ENCODE assay signal across 11 cellular contexts in genomic region chr19:51002542-51003311, GRCh38. TPM values are rescaled to one million over a fixed set of nuclear protein-coding genes. Genes with fewer than 3 reads are reported as not detected.
DNase-seq lines count a peak whose midpoint lies in the region; ATAC-seq lines count a peak whose summit lies in the region.
"Had no signal": no experiment of that assay in that cellular context is flagged by ENCODE, and none has a peak within 500 bp of the region (broad histone marks: within the 10 kb centered on the region; RNA-seq: fewer than 3 reads in every experiment).

No MANE protein-coding gene starts in this region.

- H3K27ac ChIP-seq in epithelial cell of prostate, result peak overlapping the region; percentile 64

- CTCF ChIA-PET in activated CD8-positive, alpha-beta memory T cell treated with anti-CD3 and anti-CD28 coated beads, Interleukin-2, amount 10 ng/mL, durations not matched to agents 7 days and 5 days (lab: Charles Lee), result no interaction called here

- no peaks in the 10 kb centered on the region for H3K36me3 Mint-ChIP-seq in activated CD8-positive, alpha-beta memory T cell treated with anti-CD3 and anti-CD28 coated beads, Interleukin-2, amount 10 ng/mL, durations not matched to agents 7 days and 5 days
- H3K36me3 Mint-ChIP-seq in effector memory CD8-positive, alpha-beta T cell (ENCODE audit: insufficient read depth), result no peaks in the 10 kb centered on the region
- H3K36me3 Mint-ChIP-seq: CD4-positive, CD25-positive, alpha-beta regulatory T cell had no signal

- H3K4me3 Mint-ChIP-seq in activated CD8-positive, alpha-beta memory T cell treated with anti-CD3 and anti-CD28 coated beads, Interleukin-2, amount 10 ng/mL, durations not matched to agents 7 days and 5 days, result no peak overlapping the region
- no peak overlapping the region for H3K4me3 Mint-ChIP-seq in effector memory CD8-positive, alpha-beta T cell
- H3K4me3 Mint-ChIP-seq: CD4-positive, CD25-positive, alpha-beta regulatory T cell had no signal

- H3K27me3 Mint-ChIP-seq in activated CD8-positive, alpha-beta memory T cell treated with anti-CD3 and anti-CD28 coated beads, Interleukin-2, amount 10 ng/mL, durations not matched to agents 7 days and 5 days, result peaks cover 23% of the 10 kb centered on the region
- H3K27me3 Mint-ChIP-seq in effector memory CD8-positive, alpha-beta T cell, result peaks cover 69 to 86% of the 10 kb centered on the region in 2 donors

- DNase-seq in activated CD8-positive, alpha-beta memory T cell treated with anti-CD3 and anti-CD28 coated beads, Interleukin-2, amount 10 ng/mL, durations not matched to agents 7 days and 5 days, result peak; percentile 58
- DNase-seq in activated CD8-positive, alpha-beta memory T cell treated with anti-CD3 and anti-CD28 coated beads, Interleukin-2, amount 50 U/mL, for 4 hours, result no peak
- DNase-seq in NCI-H226 (peak; percentile 88), epithelial cell of prostate (ENCODE audit: low read depth, low spot score) (no peak), HCEC 1CT (no peak), NCI-H524 (lab: John Stamatoyannopoulos, UW) (no peak)
- peak; percentile 25 to 26 for DNase-seq in stimulated activated CD8-positive, alpha-beta memory T cell treated with anti-CD3 and anti-CD28 coated beads, Interleukin-15, amount 100 ng/mL, for 48 hours (ENCODE audit: low read depth in 2 of 2)
- no peak for DNase-seq in effector memory CD8-positive, alpha-beta T cell

- no peaks in the 10 kb centered on the region for H3K4me1 Mint-ChIP-seq in activated CD8-positive, alpha-beta memory T cell treated with anti-CD3 and anti-CD28 coated beads, Interleukin-2, amount 10 ng/mL, durations not matched to agents 7 days and 5 days
- H3K4me1 Mint-ChIP-seq in effector memory CD8-positive, alpha-beta T cell (ENCODE audit: low read depth in 2 of 2), result peaks cover 0 to 5% of the 10 kb centered on the region in 2 donors
- H3K4me1 Mint-ChIP-seq: CD4-positive, CD25-positive, alpha-beta regulatory T cell had no signal

- H3K27ac Mint-ChIP-seq in activated CD8-positive, alpha-beta memory T cell treated with anti-CD3 and anti-CD28 coated beads, Interleukin-2, amount 10 ng/mL, durations not matched to agents 7 days and 5 days, result no peak overlapping the region
- H3K27ac Mint-ChIP-seq in effector memory CD8-positive, alpha-beta T cell, result no peak overlapping the region
- H3K27ac Mint-ChIP-seq: CD4-positive, CD25-positive, alpha-beta regulatory T cell had no signal

- ATAC-seq in activated CD8-positive, alpha-beta memory T cell treated with anti-CD3 and anti-CD28 coated beads, Interleukin-2, amount 10 ng/mL, durations not matched to agents 7 days and 5 days, result peak; percentile 55
- ATAC-seq in effector memory CD8-positive, alpha-beta T cell (replicated peaks), result no peak

- H3K9me3 Mint-ChIP-seq in activated CD8-positive, alpha-beta memory T cell treated with anti-CD3 and anti-CD28 coated beads, Interleukin-2, amount 10 ng/mL, durations not matched to agents 7 days and 5 days (ENCODE audit: low read depth), result no peaks in the 10 kb centered on the region
- no peaks in the 10 kb centered on the region for H3K9me3 Mint-ChIP-seq in effector memory CD8-positive, alpha-beta T cell
- H3K9me3 Mint-ChIP-seq: CD4-positive, CD25-positive, alpha-beta regulatory T cell had no signal

RNA-seq across cellular contexts. Expression of gene KLK8, which starts 1.3 kb away (rescaled TPM):
- total RNA-seq in activated CD8-positive, alpha-beta memory T cell treated with anti-CD3 and anti-CD28 coated beads, Interleukin-2, amount 10 ng/mL, durations not matched to agents 7 days and 5 days, result not detected
- total RNA-seq: activated CD8-positive, alpha-beta memory T cell treated with anti-CD3 and anti-CD28 coated beads for 36 hours; CD4-positive, CD25-positive, alpha-beta regulatory T cell had no signal

RNA-seq across cellular contexts. Expression of gene KLK10, which starts 16.8 kb away (rescaled TPM):
- not detected for total RNA-seq in activated CD8-positive, alpha-beta memory T cell treated with anti-CD3 and anti-CD28 coated beads, Interleukin-2, amount 10 ng/mL, durations not matched to agents 7 days and 5 days
- total RNA-seq: activated CD8-positive, alpha-beta memory T cell treated with anti-CD3 and anti-CD28 coated beads for 36 hours; CD4-positive, CD25-positive, alpha-beta regulatory T cell had no signal

RNA-seq across cellular contexts. Expression of gene KLK7, which starts 19.0 kb away (rescaled TPM):
- total RNA-seq in activated CD8-positive, alpha-beta memory T cell treated with anti-CD3 and anti-CD28 coated beads, Interleukin-2, amount 10 ng/mL, durations not matched to agents 7 days and 5 days, result not detected
- total RNA-seq: activated CD8-positive, alpha-beta memory T cell treated with anti-CD3 and anti-CD28 coated beads for 36 hours; CD4-positive, CD25-positive, alpha-beta regulatory T cell had no signal

RNA-seq across cellular contexts. Expression of gene KLK11, which starts 23.7 kb away (rescaled TPM):
- total RNA-seq in activated CD8-positive, alpha-beta memory T cell treated with anti-CD3 and anti-CD28 coated beads, Interleukin-2, amount 10 ng/mL, durations not matched to agents 7 days and 5 days, result not detected
- total RNA-seq: activated CD8-positive, alpha-beta memory T cell treated with anti-CD3 and anti-CD28 coated beads for 36 hours; CD4-positive, CD25-positive, alpha-beta regulatory T cell; epithelial cell of proximal tubule had no signal

RNA-seq across cellular contexts. Expression of gene KLK12, which starts 32.1 kb away (rescaled TPM):
- not detected for total RNA-seq in activated CD8-positive, alpha-beta memory T cell treated with anti-CD3 and anti-CD28 coated beads, Interleukin-2, amount 10 ng/mL, durations not matched to agents 7 days and 5 days
- total RNA-seq: activated CD8-positive, alpha-beta memory T cell treated with anti-CD3 and anti-CD28 coated beads for 36 hours; CD4-positive, CD25-positive, alpha-beta regulatory T cell; epithelial cell of proximal tubule had no signal

Comparison
In these comparisons a context has a peak if more than half of its experiments do, and no peak if none do; other contexts are left out.
1. DNase-seq: peak in activated CD8-positive, alpha-beta memory T cell treated with anti-CD3 and anti-CD28 coated beads, Interleukin-2, amount 10 ng/mL, durations not matched to agents 7 days and 5 days (single experiment), NCI-H226 (single experiment) and stimulated activated CD8-positive, alpha-beta memory T cell treated with anti-CD3 and anti-CD28 coated beads, Interleukin-15, amount 100 ng/mL, for 48 hours (2 of 2); none in activated CD8-positive, alpha-beta memory T cell treated with anti-CD3 and anti-CD28 coated beads, Interleukin-2, amount 50 U/mL, for 4 hours (single experiment), epithelial cell of prostate (single experiment), effector memory CD8-positive, alpha-beta T cell (0 of 3), HCEC 1CT (single experiment) and NCI-H524 (0 of 2).